10 cellular contexts compared by ENCODE assay signal in the genomic region with DNA sequence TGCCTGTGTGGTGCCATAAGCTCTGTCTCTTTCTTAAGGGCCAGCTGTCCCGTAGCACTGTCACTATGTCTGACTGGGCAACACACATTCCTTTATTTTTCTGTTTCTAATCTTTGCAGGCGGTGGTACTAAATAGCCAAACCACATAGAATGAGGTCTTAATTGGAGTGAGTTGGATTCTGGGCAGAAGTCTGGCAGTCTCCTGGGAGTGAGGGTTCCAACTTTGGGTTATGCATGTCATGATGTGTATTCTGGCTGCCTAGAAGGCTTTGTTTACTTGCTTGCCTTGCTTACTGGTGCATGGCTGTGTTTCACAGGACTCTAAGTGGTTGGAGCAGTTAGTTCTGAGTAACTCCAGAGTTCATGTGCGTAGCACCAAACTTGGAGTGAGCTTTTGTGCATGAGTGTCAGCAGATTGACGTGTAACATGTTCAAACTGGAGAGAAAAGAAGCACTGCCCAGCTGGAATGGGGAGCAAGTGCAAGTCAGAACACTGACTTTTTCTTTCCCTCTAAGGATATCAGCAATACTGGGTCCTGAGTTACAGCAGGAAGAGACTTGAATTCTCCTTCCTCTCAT.
DNase-seq lines count a peak whose midpoint lies in the region; ATAC-seq and TF ChIP-seq lines count a peak whose summit lies in the region.
"Had no signal": no experiment of that assay in that cellular context is flagged by ENCODE, and none has a peak within 500 bp of the region (broad histone marks: within the 10 kb centered on the region; RNA-seq: fewer than 3 reads in every experiment).

No MANE protein-coding gene starts in this region.

- H3K4me3 Mint-ChIP-seq in WTC11: no peak overlapping the region
- no peak overlapping the region for H3K4me3 Mint-ChIP-seq in activated CD8-positive, alpha-beta memory T cell treated with anti-CD3 and anti-CD28 coated beads, Interleukin-2, amount 10 ng/mL, durations not matched to agents 7 days and 5 days

- H3K27me3 Mint-ChIP-seq in WTC11 (ENCODE audit: low read depth): no peaks in the 10 kb centered on the region; the same call in 1 of the 2 replicates
- peaks cover 34% of the 10 kb centered on the region for H3K27me3 Mint-ChIP-seq in activated CD8-positive, alpha-beta memory T cell treated with anti-CD3 and anti-CD28 coated beads, Interleukin-2, amount 10 ng/mL, durations not matched to agents 7 days and 5 days

- CTCF ChIA-PET in WTC11 (lab: Charles Lee): no interaction called here
- CTCF ChIA-PET in activated CD8-positive, alpha-beta memory T cell treated with anti-CD3 and anti-CD28 coated beads, Interleukin-2, amount 10 ng/mL, durations not matched to agents 7 days and 5 days (lab: Charles Lee): no interaction called here

- WGBS in psoas muscle, 3 donors: 33 to 64% (median 39%) methylated on average over 4 of the region's 4 CpGs

- TF ChIP-seq CTCF in WTC11 (IDR thresholded peaks at IDR 0.05) (no peak), psoas muscle (IDR thresholded peaks at IDR 0.05) (no peak)

- peaks cover 5% of the 10 kb centered on the region; the same call in 1 of the 2 replicates for H3K9me3 Mint-ChIP-seq in WTC11
- H3K9me3 Mint-ChIP-seq in activated CD8-positive, alpha-beta memory T cell treated with anti-CD3 and anti-CD28 coated beads, Interleukin-2, amount 10 ng/mL, durations not matched to agents 7 days and 5 days (ENCODE audit: low read depth): peaks cover 2% of the 10 kb centered on the region

- no peaks in the 10 kb centered on the region for H3K36me3 ChIP-seq in psoas muscle (ENCODE audit: insufficient read depth in 1 of 2, low read depth in 1 of 2)

- H3K27ac Mint-ChIP-seq in WTC11: no peak overlapping the region
- no peak overlapping the region for H3K27ac Mint-ChIP-seq in activated CD8-positive, alpha-beta memory T cell treated with anti-CD3 and anti-CD28 coated beads, Interleukin-2, amount 10 ng/mL, durations not matched to agents 7 days and 5 days

- no peaks in the 10 kb centered on the region for H3K36me3 Mint-ChIP-seq in WTC11
- H3K36me3 Mint-ChIP-seq in activated CD8-positive, alpha-beta memory T cell treated with anti-CD3 and anti-CD28 coated beads, Interleukin-2, amount 10 ng/mL, durations not matched to agents 7 days and 5 days: no peaks in the 10 kb centered on the region

- H3K4me3 ChIP-seq in psoas muscle: no peak overlapping the region

- intact Hi-C loops in Right ventricle myocardium superior (cut with DNase I) (no loop called here), psoas muscle (cut with DNase I) (no loop called here)

- POLR2A ChIA-PET in WTC11 (lab: Charles Lee): no interaction called here

- H3K4me1 Mint-ChIP-seq in WTC11: peaks cover 5% of the 10 kb centered on the region
- no peaks in the 10 kb centered on the region for H3K4me1 Mint-ChIP-seq in activated CD8-positive, alpha-beta memory T cell treated with anti-CD3 and anti-CD28 coated beads, Interleukin-2, amount 10 ng/mL, durations not matched to agents 7 days and 5 days

- ATAC-seq in WTC11 (peak; percentile 59), Right ventricle myocardium superior (ENCODE audit: poor library complexity) (peak; percentile 91), psoas muscle (peak; percentile 30 to 72 (median 66)), HG03378 (IDR thresholded peaks at IDR 0.05; ENCODE audit: unreplicated experiment) (no peak)
- no peak for ATAC-seq in activated CD8-positive, alpha-beta memory T cell treated with anti-CD3 and anti-CD28 coated beads, Interleukin-2, amount 10 ng/mL, durations not matched to agents 7 days and 5 days

- H3K4me1 ChIP-seq in psoas muscle: no peaks in the 10 kb centered on the region

- no peaks in the 10 kb centered on the region for H3K9me3 ChIP-seq in psoas muscle

- no peaks in the 10 kb centered on the region for H3K27me3 ChIP-seq in psoas muscle (ENCODE audit: insufficient read depth in 3 of 3, low read length in 2 of 3)

- DNase-seq in DMS53 (lab: John Stamatoyannopoulos, UW): peak; percentile 77
- no peak for DNase-seq in WTC11 (ENCODE audit: low spot score)
- DNase-seq in Right ventricle myocardium superior: no peak
- no peak for DNase-seq in psoas muscle
- no peak for DNase-seq in stimulated activated naive CD4-positive, alpha-beta T cell (lab: John Stamatoyannopoulos, UW)
- no peak for DNase-seq in activated CD4-positive, alpha-beta T cell treated with anti-CD3 and anti-CD28 coated beads for 1 hour
- no peak for DNase-seq in activated CD8-positive, alpha-beta memory T cell treated with anti-CD3 and anti-CD28 coated beads, Interleukin-2, amount 10 ng/mL, durations not matched to agents 7 days and 5 days
- DNase-seq: kidney, NCI-H2081 treated with DMSO at 0.1 percent for 48 hours had no signal

- H3K27ac ChIP-seq in psoas muscle: peak overlapping the region; percentile 39

TF ChIP-seq in WTC11, 78 proteins besides CTCF, POLR2A, EP300 and RAD21:
- TF ChIP-seq, protein P1, sequence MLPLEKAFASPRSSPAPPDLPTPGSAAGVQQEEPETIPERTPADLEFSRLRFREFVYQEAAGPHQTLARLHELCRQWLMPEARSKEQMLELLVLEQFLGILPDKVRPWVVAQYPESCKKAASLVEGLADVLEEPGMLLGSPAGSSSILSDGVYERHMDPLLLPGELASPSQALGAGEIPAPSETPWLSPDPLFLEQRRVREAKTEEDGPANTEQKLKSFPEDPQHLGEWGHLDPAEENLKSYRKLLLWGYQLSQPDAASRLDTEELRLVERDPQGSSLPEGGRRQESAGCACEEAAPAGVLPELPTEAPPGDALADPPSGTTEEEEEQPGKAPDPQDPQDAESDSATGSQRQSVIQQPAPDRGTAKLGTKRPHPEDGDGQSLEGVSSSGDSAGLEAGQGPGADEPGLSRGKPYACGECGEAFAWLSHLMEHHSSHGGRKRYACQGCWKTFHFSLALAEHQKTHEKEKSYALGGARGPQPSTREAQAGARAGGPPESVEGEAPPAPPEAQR (CRISPR knock-in tag; IDR thresholded peaks at IDR 0.05): no peak
- TF ChIP-seq, protein P2, sequence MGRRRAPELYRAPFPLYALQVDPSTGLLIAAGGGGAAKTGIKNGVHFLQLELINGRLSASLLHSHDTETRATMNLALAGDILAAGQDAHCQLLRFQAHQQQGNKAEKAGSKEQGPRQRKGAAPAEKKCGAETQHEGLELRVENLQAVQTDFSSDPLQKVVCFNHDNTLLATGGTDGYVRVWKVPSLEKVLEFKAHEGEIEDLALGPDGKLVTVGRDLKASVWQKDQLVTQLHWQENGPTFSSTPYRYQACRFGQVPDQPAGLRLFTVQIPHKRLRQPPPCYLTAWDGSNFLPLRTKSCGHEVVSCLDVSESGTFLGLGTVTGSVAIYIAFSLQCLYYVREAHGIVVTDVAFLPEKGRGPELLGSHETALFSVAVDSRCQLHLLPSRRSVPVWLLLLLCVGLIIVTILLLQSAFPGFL (CRISPR knock-in tag; IDR thresholded peaks at IDR 0.05; ENCODE audit: borderline replicate concordance): no peak
- TF ChIP-seq GABPB1 (CRISPR knock-in tag; IDR thresholded peaks at IDR 0.05) (no peak), RORB (CRISPR knock-in tag; IDR thresholded peaks at IDR 0.05) (no peak), ZNF138 (CRISPR knock-in tag; conservative IDR thresholded peaks at IDR 0.05) (no peak), SMAD3 (CRISPR knock-in tag; IDR thresholded peaks at IDR 0.05; ENCODE audit: borderline replicate concordance) (no peak), EMX1 (CRISPR knock-in tag; IDR thresholded peaks at IDR 0.05) (no peak), ATF1 (CRISPR knock-in tag; IDR thresholded peaks at IDR 0.05) (no peak), CREM (CRISPR knock-in tag; IDR thresholded peaks at IDR 0.05) (no peak), FOXJ3 (CRISPR knock-in tag; IDR thresholded peaks at IDR 0.05; ENCODE audit: borderline replicate concordance) (no peak), ETV6 (CRISPR knock-in tag; IDR thresholded peaks at IDR 0.05) (no peak)
- TF ChIP-seq, protein P3, sequence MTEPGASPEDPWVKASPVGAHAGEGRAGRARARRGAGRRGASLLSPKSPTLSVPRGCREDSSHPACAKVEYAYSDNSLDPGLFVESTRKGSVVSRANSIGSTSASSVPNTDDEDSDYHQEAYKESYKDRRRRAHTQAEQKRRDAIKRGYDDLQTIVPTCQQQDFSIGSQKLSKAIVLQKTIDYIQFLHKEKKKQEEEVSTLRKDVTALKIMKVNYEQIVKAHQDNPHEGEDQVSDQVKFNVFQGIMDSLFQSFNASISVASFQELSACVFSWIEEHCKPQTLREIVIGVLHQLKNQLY (CRISPR knock-in tag; IDR thresholded peaks at IDR 0.05): no peak
- TF ChIP-seq, protein P4, sequence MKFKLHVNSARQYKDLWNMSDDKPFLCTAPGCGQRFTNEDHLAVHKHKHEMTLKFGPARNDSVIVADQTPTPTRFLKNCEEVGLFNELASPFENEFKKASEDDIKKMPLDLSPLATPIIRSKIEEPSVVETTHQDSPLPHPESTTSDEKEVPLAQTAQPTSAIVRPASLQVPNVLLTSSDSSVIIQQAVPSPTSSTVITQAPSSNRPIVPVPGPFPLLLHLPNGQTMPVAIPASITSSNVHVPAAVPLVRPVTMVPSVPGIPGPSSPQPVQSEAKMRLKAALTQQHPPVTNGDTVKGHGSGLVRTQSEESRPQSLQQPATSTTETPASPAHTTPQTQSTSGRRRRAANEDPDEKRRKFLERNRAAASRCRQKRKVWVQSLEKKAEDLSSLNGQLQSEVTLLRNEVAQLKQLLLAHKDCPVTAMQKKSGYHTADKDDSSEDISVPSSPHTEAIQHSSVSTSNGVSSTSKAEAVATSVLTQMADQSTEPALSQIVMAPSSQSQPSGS (CRISPR knock-in tag; IDR thresholded peaks at IDR 0.05; ENCODE audit: borderline replicate concordance, low read depth): no peak
- TF ChIP-seq, protein P5, sequence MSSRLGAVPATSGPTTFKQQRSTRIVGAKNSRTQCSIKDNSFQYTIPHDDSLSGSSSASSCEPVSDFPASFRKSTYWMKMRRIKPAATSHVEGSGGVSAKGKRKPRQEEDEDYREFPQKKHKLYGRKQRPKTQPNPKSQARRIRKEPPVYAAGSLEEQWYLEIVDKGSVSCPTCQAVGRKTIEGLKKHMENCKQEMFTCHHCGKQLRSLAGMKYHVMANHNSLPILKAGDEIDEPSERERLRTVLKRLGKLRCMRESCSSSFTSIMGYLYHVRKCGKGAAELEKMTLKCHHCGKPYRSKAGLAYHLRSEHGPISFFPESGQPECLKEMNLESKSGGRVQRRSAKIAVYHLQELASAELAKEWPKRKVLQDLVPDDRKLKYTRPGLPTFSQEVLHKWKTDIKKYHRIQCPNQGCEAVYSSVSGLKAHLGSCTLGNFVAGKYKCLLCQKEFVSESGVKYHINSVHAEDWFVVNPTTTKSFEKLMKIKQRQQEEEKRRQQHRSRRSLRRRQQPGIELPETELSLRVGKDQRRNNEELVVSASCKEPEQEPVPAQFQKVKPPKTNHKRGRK (CRISPR knock-in tag; IDR thresholded peaks at IDR 0.05; ENCODE audit: borderline replicate concordance): no peak

Comparison
In these comparisons a context has a peak if more than half of its experiments do, and no peak if none do; other contexts are left out.
1. ATAC-seq: peak in WTC11 (single experiment), Right ventricle myocardium superior (single experiment) and psoas muscle (4 of 4); none in HG03378 (single experiment) and activated CD8-positive, alpha-beta memory T cell treated with anti-CD3 and anti-CD28 coated beads, Interleukin-2, amount 10 ng/mL, durations not matched to agents 7 days and 5 days (single experiment).